16 cellular contexts compared by ENCODE assay signal in genomic region chr22:17112491-17113042, GRCh38. TPM values are rescaled to one million over a fixed set of nuclear protein-coding genes. Genes with fewer than 3 reads are reported as not detected.
DNase-seq lines count a peak whose midpoint lies in the region; ATAC-seq and TF ChIP-seq lines count a peak whose summit lies in the region.
"Had no signal": no experiment of that assay in that cellular context is flagged by ENCODE, and none has a peak within 500 bp of the region (broad histone marks: within the 10 kb centered on the region; RNA-seq: fewer than 3 reads in every experiment).

No MANE protein-coding gene starts in this region.

- peaks cover 33% of the 10 kb centered on the region for H3K36me3 Mint-ChIP-seq in activated T-helper 17 cell treated with anti-CD3 and anti-CD28 coated beads, Interleukin-2, amount 50 U/mL, for 72 hours (ENCODE audit: low read depth)

- H3K9me3 ChIP-seq in BE2C = no peaks in the 10 kb centered on the region
- H3K9me3 ChIP-seq: A549 had no signal

- H3K27me3 ChIP-seq in foreskin keratinocyte = peaks cover 11% of the 10 kb centered on the region
- no peaks in the 10 kb centered on the region for H3K27me3 ChIP-seq in BE2C

- no peaks in the 10 kb centered on the region for H3K9me3 Mint-ChIP-seq in activated T-helper 17 cell treated with anti-CD3 and anti-CD28 coated beads, Interleukin-2, amount 50 U/mL, for 72 hours
- H3K9me3 Mint-ChIP-seq: GM23338; stimulated activated naive CD8-positive, alpha-beta T cell treated with anti-CD3 and anti-CD28 coated beads, Interleukin-15, Interleukin-2, amounts not matched to agents 100 ng/mL and 50 ng/mL, for 24 hours had no signal

- H3K27me3 Mint-ChIP-seq in activated T-helper 17 cell treated with anti-CD3 and anti-CD28 coated beads, Interleukin-2, amount 50 U/mL, for 72 hours = no peaks in the 10 kb centered on the region
- H3K27me3 Mint-ChIP-seq: stimulated activated naive CD8-positive, alpha-beta T cell treated with anti-CD3 and anti-CD28 coated beads, Interleukin-15, Interleukin-2, amounts not matched to agents 100 ng/mL and 50 ng/mL, for 24 hours had no signal

- no peak overlapping the region for H3K27ac ChIP-seq in foreskin keratinocyte
- H3K27ac ChIP-seq: A549, KMS-11 had no signal

- ATAC-seq in activated T-helper 17 cell treated with anti-CD3 and anti-CD28 coated beads, Interleukin-2, amount 50 U/mL, for 72 hours (replicated peaks) = no peak
- no peak for ATAC-seq in foreskin keratinocyte
- no peak for ATAC-seq in HG03196 (IDR thresholded peaks at IDR 0.05; ENCODE audit: unreplicated experiment)
- ATAC-seq: GM23338 had no signal

- intact Hi-C loops in posterior vena cava (cut with DNase I) = no loop called here

- H3K4me1 Mint-ChIP-seq in activated T-helper 17 cell treated with anti-CD3 and anti-CD28 coated beads, Interleukin-2, amount 50 U/mL, for 72 hours = peaks cover 42% of the 10 kb centered on the region

- no peaks in the 10 kb centered on the region for H3K36me3 ChIP-seq in BE2C

- H3K4me3 ChIP-seq in BE2C (ENCODE audit: low read depth, low read length) = no peak overlapping the region
- H3K4me3 ChIP-seq: A549, GM23338 had no signal

- DNase-seq in NCI-H748 (lab: John Stamatoyannopoulos, UW; ENCODE audit: unreplicated experiment) (peak; percentile 19), NCI-H748 treated with DMSO at 0.1 percent for 48 hours (lab: John Stamatoyannopoulos, UW) (no peak), HK-2 (ENCODE audit: unreplicated experiment) (peak; percentile 17), posterior vena cava (ENCODE audit: low spot score) (peak; percentile 42), foreskin keratinocyte (no peak), BE2C (no peak)
- DNase-seq: foreskin melanocyte, NCI-H1092 treated with DMSO at 0.1 percent for 48 hours, NCI-H524 had no signal

- TF ChIP-seq CTCF in foreskin keratinocyte (conservative IDR thresholded peaks at IDR 0.05) (no peak), BE2C (IDR thresholded peaks at IDR 0.05; ENCODE audit: low read depth, low read length) (no peak)

- H3K27ac Mint-ChIP-seq in activated T-helper 17 cell treated with anti-CD3 and anti-CD28 coated beads, Interleukin-2, amount 50 U/mL, for 72 hours = peak overlapping the region; percentile 57
- H3K27ac Mint-ChIP-seq: GM23338 had no signal

- H3K4me3 Mint-ChIP-seq in activated T-helper 17 cell treated with anti-CD3 and anti-CD28 coated beads, Interleukin-2, amount 50 U/mL, for 72 hours = no peak overlapping the region
- H3K4me3 Mint-ChIP-seq: GM23338; stimulated activated naive CD8-positive, alpha-beta T cell treated with anti-CD3 and anti-CD28 coated beads, Interleukin-15, Interleukin-2, amounts not matched to agents 100 ng/mL and 50 ng/mL, for 24 hours had no signal

- H3K4me1 ChIP-seq in foreskin keratinocyte (no peaks in the 10 kb centered on the region), BE2C (no peaks in the 10 kb centered on the region)

RNA-seq across cellular contexts. Expression of gene TMEM121B, which starts 8.6 kb away (rescaled TPM):
- under 1 TPM in 1 of 2 donors, not detected in 1; 0.08 TPM for total RNA-seq in activated T-helper 17 cell treated with anti-CD3 and anti-CD28 coated beads, Interleukin-2, amount 50 U/mL, for 72 hours
- total RNA-seq in posterior vena cava = under 1 TPM; 0.38 to 0.74 TPM
- total RNA-seq in foreskin keratinocyte = 0.03 and 0.04 TPM in 2 replicates
- polyA plus RNA-seq in foreskin keratinocyte = 0.01 TPM in 2 replicates
- 2.6 TPM for polyA plus RNA-seq in BE2C (2012; ENCODE audit: insufficient read depth, insufficient read length, low read depth)
- total RNA-seq: RPMI7951 had no signal

RNA-seq across cellular contexts. Expression of gene IL17RA, which starts 27.8 kb away (rescaled TPM):
- 10 to 100 TPM in 1 of 2 donors, 1 to 10 TPM in 1; 8.5 to 13.6 TPM for total RNA-seq in activated T-helper 17 cell treated with anti-CD3 and anti-CD28 coated beads, Interleukin-2, amount 50 U/mL, for 72 hours
- 10 to 100 TPM; 11.5 to 21.8 TPM for total RNA-seq in posterior vena cava
- total RNA-seq in foreskin keratinocyte = 8.5 and 9.1 TPM in 2 replicates
- 4.1 and 5.6 TPM in 2 replicates for polyA plus RNA-seq in foreskin keratinocyte
- polyA plus RNA-seq in BE2C (2012; ENCODE audit: insufficient read depth, insufficient read length, low read depth) = 3.7 TPM

RNA-seq across cellular contexts. Expression of gene HDHD5, which starts 46.5 kb away (rescaled TPM):
- 10 to 100 TPM; 44.6 to 56.0 TPM for total RNA-seq in activated T-helper 17 cell treated with anti-CD3 and anti-CD28 coated beads, Interleukin-2, amount 50 U/mL, for 72 hours
- total RNA-seq in posterior vena cava = 10 to 100 TPM; 19.6 to 19.9 TPM
- 39.7 and 42.6 TPM in 2 replicates for total RNA-seq in foreskin keratinocyte
- 45.6 and 49.7 TPM in 2 replicates for polyA plus RNA-seq in foreskin keratinocyte
- polyA plus RNA-seq in BE2C (2012; ENCODE audit: insufficient read depth, insufficient read length, low read depth) = 188 TPM

Comparison
In these comparisons a context has a peak if more than half of its experiments do, and no peak if none do; other contexts are left out.
1. DNase-seq: peak in NCI-H748 (single experiment), HK-2 (single experiment) and posterior vena cava (single experiment); none in NCI-H748 treated with DMSO at 0.1 percent for 48 hours (single experiment), foreskin keratinocyte (0 of 2) and BE2C (single experiment).